Comparison of ENCODE assay signal across 14 cellular contexts in the genomic region with DNA sequence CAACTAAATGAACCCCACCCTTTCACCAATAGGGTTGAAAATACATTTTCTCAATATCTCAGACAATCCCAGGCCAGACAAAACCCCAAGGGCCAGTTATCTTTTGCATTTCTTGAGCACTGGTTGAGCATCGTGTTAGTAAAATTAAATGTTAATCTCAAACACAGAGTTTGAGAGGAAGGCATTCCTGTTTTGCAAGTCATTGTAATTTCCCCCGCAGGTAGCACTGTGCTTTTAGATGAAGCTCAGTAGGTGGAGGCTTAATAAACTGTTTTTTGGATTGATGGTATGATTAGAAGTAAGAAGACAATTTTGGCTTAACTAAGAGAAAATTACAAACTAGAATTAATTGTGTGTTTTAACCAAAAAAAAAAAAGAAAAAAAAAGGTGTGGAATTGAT.
DNase-seq lines count a peak whose midpoint lies in the region; ATAC-seq, FAIRE-seq and TF ChIP-seq lines count a peak whose summit lies in the region.
"Had no signal": no experiment of that assay in that cellular context is flagged by ENCODE, and none has a peak within 500 bp of the region (broad histone marks: within the 10 kb centered on the region; RNA-seq: fewer than 3 reads in every experiment).

No MANE protein-coding gene starts in this region.

- H3K36me3 Mint-ChIP-seq in GM23338 (ENCODE audit: low read depth) (no peaks in the 10 kb centered on the region), type B pancreatic cell (no peaks in the 10 kb centered on the region)
- H3K36me3 Mint-ChIP-seq: CD4-positive, CD25-positive, alpha-beta regulatory T cell had no signal

- H2AFZ ChIP-seq in GM23338, result no peak overlapping the region
- no peak overlapping the region for H2AFZ ChIP-seq in H1 (ENCODE audit: low read length)

- no peak for TF ChIP-seq EP300 in H1 (IDR thresholded peaks at IDR 0.05; ENCODE audit: borderline replicate concordance in 1 of 2, low read depth in 2 of 2, low read length in 2 of 2)

- H3K9me2 ChIP-seq in GM23338 (ENCODE audit: insufficient read depth), result no peaks in the 10 kb centered on the region

- H3K36me3 ChIP-seq in GM23338 (ENCODE audit: insufficient read depth), result no peaks in the 10 kb centered on the region
- no peaks in the 10 kb centered on the region for H3K36me3 ChIP-seq in HUES64 (ENCODE audit: insufficient read depth, low read length)
- H3K36me3 ChIP-seq in H1 (ENCODE audit: control insufficient read depth in 2 of 4, insufficient read depth in 4 of 4, low read length in 3 of 4), result no peaks in the 10 kb centered on the region
- no peaks in the 10 kb centered on the region for H3K36me3 ChIP-seq in MG63
- H3K36me3 ChIP-seq: BLaER1 treated with 17β-estradiol and CSF1 and Interleukin-3, amounts not matched to agents 10 nM and 100 nM had no signal

- FAIRE-seq in H1 (lab: Jason Lieb, UNC), result no peak
- FAIRE-seq: GM18507, HTR-8/SVneo had no signal

- no peak overlapping the region for H2BK5ac ChIP-seq in H1 (ENCODE audit: low read depth, low read length)

- 62% methylated on average over 2 of the region's 2 CpGs for WGBS in HUES64
- WGBS in H1 (ENCODE audit: extremely low coverage in 1 of 2, insufficient coverage in 1 of 2, insufficient read length in 1 of 2, insufficient replicate concordance in 2 of 2, low coverage in 1 of 2, low lambda C conversion rate in 2 of 2, missing lambda C conversion rate in 1 of 2), 2 experiments, result 73% methylated on average over 2 of the region's 2 CpGs; no CpG with 5 or more reads in 1 of the 2 experiments

- no peak overlapping the region for H3K23ac ChIP-seq in H1 (ENCODE audit: insufficient read length)

- no peak overlapping the region for H4K5ac ChIP-seq in H1 (ENCODE audit: insufficient read length, low read depth, low read length)

- H3K27me3 Mint-ChIP-seq in GM23338 (ENCODE audit: insufficient read depth, low read depth, poor library complexity) (no peaks in the 10 kb centered on the region), type B pancreatic cell (peaks cover 7% of the 10 kb centered on the region)
- H3K27me3 Mint-ChIP-seq: CD4-positive, CD25-positive, alpha-beta regulatory T cell had no signal

- TF ChIP-seq CTCF in GM23338 (conservative IDR thresholded peaks at IDR 0.05; ENCODE audit: low read depth in 2 of 2) (no peak), H1 (IDR thresholded peaks at IDR 0.05; ENCODE audit: control extremely low read depth in 1 of 3, insufficient read depth in 1 of 3, low read depth in 1 of 3, low read length in 3 of 3) (no peak), type B pancreatic cell (conservative IDR thresholded peaks at IDR 0.05) (no peak)

- H3K4me1 Mint-ChIP-seq in GM23338 (peaks cover 20% of the 10 kb centered on the region), type B pancreatic cell (ENCODE audit: unreplicated experiment) (peaks cover 4% of the 10 kb centered on the region)
- H3K4me1 Mint-ChIP-seq: CD4-positive, CD25-positive, alpha-beta regulatory T cell had no signal

- POLR2A ChIA-PET in H1 (lab: Charles Lee; ENCODE audit: partially characterized antibody), result no interaction called here

- H3K4ac ChIP-seq in H1 (replicated peaks; ENCODE audit: insufficient read length, low read depth, low read length), result no peak overlapping the region

- H2AK5ac ChIP-seq in H1 (ENCODE audit: low read depth, low read length), result no peak overlapping the region

- no peaks in the 10 kb centered on the region for H3K23me2 ChIP-seq in H1 (ENCODE audit: low read depth, low read length)

- no peak overlapping the region for H3K14ac ChIP-seq in H1 (ENCODE audit: insufficient read length)

- no peak overlapping the region for H4K91ac ChIP-seq in H1 (replicated peaks; ENCODE audit: insufficient read length, low read length)

- peaks cover 4% of the 10 kb centered on the region for H3K4me1 ChIP-seq in GM23338 (ENCODE audit: insufficient read depth)
- peaks cover 21% of the 10 kb centered on the region for H3K4me1 ChIP-seq in HUES64 (ENCODE audit: insufficient read depth, low read length)
- H3K4me1 ChIP-seq in H1 (replicated peaks in 1 of 4; ENCODE audit: control insufficient read depth in 3 of 4, insufficient read depth in 4 of 4, low read length in 3 of 4), result peaks cover 0 to 7% (median 0%) of the 10 kb centered on the region in 4 experiments; a peak in 2 of 7 replicates

- H3K27ac ChIP-seq in GM23338 (ENCODE audit: low read depth) (no peak overlapping the region), HUES64 (ENCODE audit: low read depth, low read length) (peak overlapping the region; percentile 59), H1 (ENCODE audit: low read depth, low read length) (no peak overlapping the region)
- H3K27ac ChIP-seq: BLaER1 treated with 17β-estradiol and CSF1 and Interleukin-3, amounts not matched to agents 10 nM and 100 nM had no signal

- H2BK20ac ChIP-seq in H1 (ENCODE audit: low read length), result no peak overlapping the region

- no peaks in the 10 kb centered on the region for H3F3A ChIP-seq in GM23338 (replicated peaks; ENCODE audit: low read depth)

- H2BK15ac ChIP-seq in H1 (ENCODE audit: low read length), result 0 out of 2 replicates have a peak overlapping the region, but pooled peaks have one; percentile 19

- no peak overlapping the region for H2BK120ac ChIP-seq in H1 (replicated peaks; ENCODE audit: low read depth, low read length)

- H3K56ac ChIP-seq in H1 (replicated peaks; ENCODE audit: insufficient read length, low read depth, low read length), result no peak overlapping the region

- H3K18ac ChIP-seq in H1 (ENCODE audit: extremely low read depth, low read length), result no peak overlapping the region

- H3K4me3 ChIP-seq in GM23338 (no peak overlapping the region), HUES64 (ENCODE audit: low read length) (no peak overlapping the region), H1 (ENCODE audit: extremely low read depth in 1 of 4, insufficient read depth in 2 of 4, low read depth in 3 of 4, low read length in 4 of 4) (no peak overlapping the region), MG63 (no peak overlapping the region)
- H3K4me3 ChIP-seq: BLaER1 treated with 17β-estradiol and CSF1 and Interleukin-3, amounts not matched to agents 10 nM and 100 nM had no signal

- CTCF ChIA-PET in H1 (lab: Charles Lee; ENCODE audit: partially characterized antibody), result no interaction called here

- H3K4me2 ChIP-seq in GM23338, result 0 out of 2 replicates have a peak overlapping the region, but pooled peaks have one; percentile 22
- H3K4me2 ChIP-seq in H1 (ENCODE audit: insufficient read depth in 1 of 2, low read depth in 2 of 2, low read length in 2 of 2), result no peak overlapping the region
- H3K4me2 ChIP-seq: BLaER1 treated with 17β-estradiol and CSF1 and Interleukin-3, amounts not matched to agents 10 nM and 100 nM had no signal

- DNase-seq in GM23338 (ENCODE audit: low spot score), result peak; percentile 26
- no peak for DNase-seq in H1 (ENCODE audit: low read depth in 1 of 2, low spot score in 2 of 2)
- no peak for DNase-seq in type B pancreatic cell (ENCODE audit: extremely low spot score, unreplicated experiment)
- DNase-seq in NCI-H1930 (lab: John Stamatoyannopoulos, UW), result no peak
- no peak for DNase-seq in MG63
- DNase-seq in NCI-H187 (lab: John Stamatoyannopoulos, UW), result no peak
- DNase-seq: AML-193; CD4-positive, CD25-positive, alpha-beta regulatory T cell; DMS53; H7 had no signal

- no peaks in the 10 kb centered on the region for H3K27me3 ChIP-seq in GM23338 (ENCODE audit: insufficient read depth)
- no peaks in the 10 kb centered on the region for H3K27me3 ChIP-seq in HUES64 (ENCODE audit: insufficient read depth, low read length)
- no peaks in the 10 kb centered on the region for H3K27me3 ChIP-seq in H1 (replicated peaks in 1 of 4; ENCODE audit: control insufficient read depth in 3 of 4, extremely low read depth in 1 of 4, insufficient read depth in 3 of 4, low read length in 3 of 4)
- no peaks in the 10 kb centered on the region for H3K27me3 ChIP-seq in MG63
- H3K27me3 ChIP-seq: BLaER1 treated with 17β-estradiol and CSF1 and Interleukin-3, amounts not matched to agents 10 nM and 100 nM had no signal

- no peak for TF ChIP-seq RAD21 in H1 (IDR thresholded peaks at IDR 0.05 in 1 of 2, conservative IDR thresholded peaks at IDR 0.05 in 1 of 2; ENCODE audit: low read depth in 2 of 2, low read length in 2 of 2)

- H3K79me1 ChIP-seq in H1 (ENCODE audit: low read depth, low read length), result no peaks in the 10 kb centered on the region

- H3K79me2 ChIP-seq in GM23338 (replicated peaks; ENCODE audit: insufficient read depth), result no peaks in the 10 kb centered on the region
- H3K79me2 ChIP-seq in H1 (ENCODE audit: control insufficient read depth in 1 of 2, insufficient read depth in 2 of 2, low read length in 2 of 2), result no peaks in the 10 kb centered on the region

- no peak overlapping the region for H3K9ac ChIP-seq in HUES64 (ENCODE audit: low read depth, low read length)
- H3K9ac ChIP-seq in H1 (replicated peaks in 1 of 4; ENCODE audit: extremely low read depth in 1 of 4, low read depth in 3 of 4, low read length in 3 of 4), result no peak overlapping the region
- H3K9ac ChIP-seq: BLaER1 treated with 17β-estradiol and CSF1 and Interleukin-3, amounts not matched to agents 10 nM and 100 nM had no signal

- ATAC-seq in GM23338, result no peak; the same call in 1 of the 3 replicates

- H3K4me3 Mint-ChIP-seq in GM23338 (no peak overlapping the region), type B pancreatic cell (no peak overlapping the region)
- H3K4me3 Mint-ChIP-seq: CD4-positive, CD25-positive, alpha-beta regulatory T cell had no signal

- no peak overlapping the region for H4K8ac ChIP-seq in H1 (ENCODE audit: extremely low read depth, insufficient read depth, low read length)

- H2BK12ac ChIP-seq in H1 (ENCODE audit: low read depth, low read length), result no peak overlapping the region

- H3K9me3 Mint-ChIP-seq in GM23338 (no peaks in the 10 kb centered on the region), type B pancreatic cell (peaks cover 5% of the 10 kb centered on the region)

- TF ChIP-seq POLR2A in H1 (IDR thresholded peaks at IDR 0.05; ENCODE audit: control extremely low read depth in 1 of 2, low read depth in 2 of 2, low read length in 2 of 2), result no peak

- H3K27ac Mint-ChIP-seq in GM23338, result peak overlapping the region; percentile 80
- peak overlapping the region; percentile 58 for H3K27ac Mint-ChIP-seq in type B pancreatic cell
- H3K27ac Mint-ChIP-seq: CD4-positive, CD25-positive, alpha-beta regulatory T cell had no signal

- no peaks in the 10 kb centered on the region for H4K20me1 ChIP-seq in GM23338 (replicated peaks; ENCODE audit: insufficient read depth)
- H4K20me1 ChIP-seq in H1 (replicated peaks in 1 of 2; ENCODE audit: control insufficient read depth in 1 of 2, insufficient read depth in 2 of 2, low read length in 2 of 2), result no peaks in the 10 kb centered on the region
- H4K20me1 ChIP-seq: BLaER1 treated with 17β-estradiol and CSF1 and Interleukin-3, amounts not matched to agents 10 nM and 100 nM had no signal

- H3K9me3 ChIP-seq in HUES64 (ENCODE audit: insufficient read depth, low read depth, low read length) (no peaks in the 10 kb centered on the region), H1 (ENCODE audit: insufficient read depth in 2 of 2, low read depth in 1 of 2, low read length in 1 of 2) (no peaks in the 10 kb centered on the region), MG63 (no peaks in the 10 kb centered on the region)
- H3K9me3 ChIP-seq: BLaER1 treated with 17β-estradiol and CSF1 and Interleukin-3, amounts not matched to agents 10 nM and 100 nM had no signal

TF ChIP-seq in H1, 55 proteins besides CTCF, POLR2A, EP300 and RAD21 (continues in another document):
- no peak for TF ChIP-seq CBX5 (IDR thresholded peaks at IDR 0.05; ENCODE audit: low read depth, low read length)
- no peak for TF ChIP-seq HDAC2 (IDR thresholded peaks at IDR 0.05; ENCODE audit: borderline replicate concordance in 1 of 2, low read depth in 2 of 2, low read length in 2 of 2)
